ENCODE assay signal across 3 cellular contexts in the genomic region with DNA sequence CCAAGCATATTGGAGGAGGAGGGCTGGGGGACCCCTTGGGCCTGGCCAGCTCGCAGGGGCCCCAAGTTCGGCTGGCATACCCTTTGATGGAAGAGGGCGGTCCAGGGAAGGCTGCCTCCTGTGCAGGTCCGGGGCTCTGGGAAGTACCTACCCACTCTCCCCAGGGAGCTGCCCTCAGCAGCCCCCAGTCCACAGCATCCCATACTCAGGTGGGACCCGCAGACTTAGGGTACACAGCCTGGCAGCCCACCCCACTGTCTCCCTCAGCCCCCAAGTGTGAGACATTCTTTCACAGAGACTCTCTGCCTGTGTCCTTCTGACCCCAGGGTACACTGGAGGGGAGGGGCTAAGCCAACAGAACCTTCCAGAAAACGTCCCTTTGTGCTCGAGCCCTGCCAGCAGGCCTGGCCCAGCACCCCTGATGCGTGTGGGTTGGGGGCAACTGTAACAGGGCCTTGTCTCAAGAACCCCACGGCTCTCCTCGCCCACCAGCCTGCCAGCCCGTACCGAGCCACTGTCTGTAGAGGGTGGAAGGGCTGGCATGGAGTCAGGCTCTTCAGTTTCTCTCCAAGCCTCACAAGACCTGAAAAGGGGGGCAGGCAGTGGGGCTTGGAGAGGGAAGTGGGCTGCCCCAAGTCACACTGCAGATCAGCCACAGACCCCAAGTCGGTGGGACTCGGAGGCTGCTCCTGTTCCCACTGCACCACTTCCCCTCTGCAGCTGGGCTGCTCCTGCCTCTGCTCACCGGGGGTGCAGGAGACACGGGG.
TF ChIP-seq lines count a peak whose summit lies in the region.

No MANE protein-coding gene starts in this region.

TF ChIP-seq in GM23338, 12 proteins besides CTCF, POLR2A, EP300 and RAD21:
- TF ChIP-seq JUNB (IDR thresholded peaks at IDR 0.05; ENCODE audit: unreplicated experiment) (no peak), POLR2AphosphoS5 (IDR thresholded peaks at IDR 0.05; ENCODE audit: low read depth) (0 out of 2 replicates have a peak, but pooled peaks have one; percentile 2)

TF ChIP-seq in GM12878, 131 proteins besides CTCF, POLR2A, EP300 and RAD21 (continues in another document):
- peak; percentile 84 for TF ChIP-seq MEF2B (IDR thresholded peaks at IDR 0.05; ENCODE audit: partially characterized antibody, poor library complexity, severe bottlenecking)
- TF ChIP-seq WRNIP1 (IDR thresholded peaks at IDR 0.05; ENCODE audit: borderline replicate concordance, low read depth, low read length), result no peak
- TF ChIP-seq SPI1 (IDR thresholded peaks at IDR 0.05; ENCODE audit: borderline replicate concordance, insufficient read depth, low read depth, low read length), result peak; percentile 71; the same call in 1 of the 2 replicates
- TF ChIP-seq, protein P1, sequence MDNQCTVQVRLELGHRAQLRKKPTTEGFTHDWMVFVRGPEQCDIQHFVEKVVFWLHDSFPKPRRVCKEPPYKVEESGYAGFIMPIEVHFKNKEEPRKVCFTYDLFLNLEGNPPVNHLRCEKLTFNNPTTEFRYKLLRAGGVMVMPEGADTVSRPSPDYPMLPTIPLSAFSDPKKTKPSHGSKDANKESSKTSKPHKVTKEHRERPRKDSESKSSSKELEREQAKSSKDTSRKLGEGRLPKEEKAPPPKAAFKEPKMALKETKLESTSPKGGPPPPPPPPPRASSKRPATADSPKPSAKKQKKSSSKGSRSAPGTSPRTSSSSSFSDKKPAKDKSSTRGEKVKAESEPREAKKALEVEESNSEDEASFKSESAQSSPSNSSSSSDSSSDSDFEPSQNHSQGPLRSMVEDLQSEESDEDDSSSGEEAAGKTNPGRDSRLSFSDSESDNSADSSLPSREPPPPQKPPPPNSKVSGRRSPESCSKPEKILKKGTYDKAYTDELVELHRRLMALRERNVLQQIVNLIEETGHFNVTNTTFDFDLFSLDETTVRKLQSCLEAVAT (IDR thresholded peaks at IDR 0.05), result 0 out of 2 replicates have a peak, but pooled peaks have one; percentile 25
- peak; percentile 19; the same call in 1 of the 2 replicates for TF ChIP-seq BACH1 (IDR thresholded peaks at IDR 0.05; ENCODE audit: borderline replicate concordance)
- TF ChIP-seq SMAD5 (IDR thresholded peaks at IDR 0.05; ENCODE audit: low read depth), result no peak
- TF ChIP-seq HCFC1 (IDR thresholded peaks at IDR 0.05; ENCODE audit: low read length), result no peak
- TF ChIP-seq, protein P2, sequence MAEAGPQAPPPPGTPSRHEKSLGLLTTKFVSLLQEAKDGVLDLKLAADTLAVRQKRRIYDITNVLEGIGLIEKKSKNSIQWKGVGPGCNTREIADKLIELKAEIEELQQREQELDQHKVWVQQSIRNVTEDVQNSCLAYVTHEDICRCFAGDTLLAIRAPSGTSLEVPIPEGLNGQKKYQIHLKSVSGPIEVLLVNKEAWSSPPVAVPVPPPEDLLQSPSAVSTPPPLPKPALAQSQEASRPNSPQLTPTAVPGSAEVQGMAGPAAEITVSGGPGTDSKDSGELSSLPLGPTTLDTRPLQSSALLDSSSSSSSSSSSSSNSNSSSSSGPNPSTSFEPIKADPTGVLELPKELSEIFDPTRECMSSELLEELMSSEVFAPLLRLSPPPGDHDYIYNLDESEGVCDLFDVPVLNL (IDR thresholded peaks at IDR 0.05; ENCODE audit: low read depth, low read length), result no peak
- TF ChIP-seq ZNF687 (IDR thresholded peaks at IDR 0.05), result peak; percentile 74; the same call in 1 of the 2 replicates
- no peak for TF ChIP-seq KLF5 (IDR thresholded peaks at IDR 0.05; ENCODE audit: partially characterized antibody)
- no peak for TF ChIP-seq SREBF2 (IDR thresholded peaks at IDR 0.05; ENCODE audit: low read length)
- peak; percentile 31; the same call in 1 of the 2 replicates for TF ChIP-seq EED (IDR thresholded peaks at IDR 0.05; ENCODE audit: low read depth)
- TF ChIP-seq, protein P3, sequence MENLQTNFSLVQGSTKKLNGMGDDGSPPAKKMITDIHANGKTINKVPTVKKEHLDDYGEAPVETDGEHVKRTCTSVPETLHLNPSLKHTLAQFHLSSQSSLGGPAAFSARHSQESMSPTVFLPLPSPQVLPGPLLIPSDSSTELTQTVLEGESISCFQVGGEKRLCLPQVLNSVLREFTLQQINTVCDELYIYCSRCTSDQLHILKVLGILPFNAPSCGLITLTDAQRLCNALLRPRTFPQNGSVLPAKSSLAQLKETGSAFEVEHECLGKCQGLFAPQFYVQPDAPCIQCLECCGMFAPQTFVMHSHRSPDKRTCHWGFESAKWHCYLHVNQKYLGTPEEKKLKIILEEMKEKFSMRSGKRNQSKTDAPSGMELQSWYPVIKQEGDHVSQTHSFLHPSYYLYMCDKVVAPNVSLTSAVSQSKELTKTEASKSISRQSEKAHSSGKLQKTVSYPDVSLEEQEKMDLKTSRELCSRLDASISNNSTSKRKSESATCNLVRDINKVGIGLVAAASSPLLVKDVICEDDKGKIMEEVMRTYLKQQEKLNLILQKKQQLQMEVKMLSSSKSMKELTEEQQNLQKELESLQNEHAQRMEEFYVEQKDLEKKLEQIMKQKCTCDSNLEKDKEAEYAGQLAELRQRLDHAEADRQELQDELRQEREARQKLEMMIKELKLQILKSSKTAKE (IDR thresholded peaks at IDR 0.05; ENCODE audit: low read depth, poor library complexity, severe bottlenecking), result no peak
- TF ChIP-seq NFIC (IDR thresholded peaks at IDR 0.05; ENCODE audit: low read depth, low read length), result no peak

TF ChIP-seq in SK-N-SH, 30 proteins besides CTCF, POLR2A, EP300 and RAD21:
- no peak for TF ChIP-seq USF1 (IDR thresholded peaks at IDR 0.05; ENCODE audit: borderline replicate concordance, low read depth)
- TF ChIP-seq, protein P4, sequence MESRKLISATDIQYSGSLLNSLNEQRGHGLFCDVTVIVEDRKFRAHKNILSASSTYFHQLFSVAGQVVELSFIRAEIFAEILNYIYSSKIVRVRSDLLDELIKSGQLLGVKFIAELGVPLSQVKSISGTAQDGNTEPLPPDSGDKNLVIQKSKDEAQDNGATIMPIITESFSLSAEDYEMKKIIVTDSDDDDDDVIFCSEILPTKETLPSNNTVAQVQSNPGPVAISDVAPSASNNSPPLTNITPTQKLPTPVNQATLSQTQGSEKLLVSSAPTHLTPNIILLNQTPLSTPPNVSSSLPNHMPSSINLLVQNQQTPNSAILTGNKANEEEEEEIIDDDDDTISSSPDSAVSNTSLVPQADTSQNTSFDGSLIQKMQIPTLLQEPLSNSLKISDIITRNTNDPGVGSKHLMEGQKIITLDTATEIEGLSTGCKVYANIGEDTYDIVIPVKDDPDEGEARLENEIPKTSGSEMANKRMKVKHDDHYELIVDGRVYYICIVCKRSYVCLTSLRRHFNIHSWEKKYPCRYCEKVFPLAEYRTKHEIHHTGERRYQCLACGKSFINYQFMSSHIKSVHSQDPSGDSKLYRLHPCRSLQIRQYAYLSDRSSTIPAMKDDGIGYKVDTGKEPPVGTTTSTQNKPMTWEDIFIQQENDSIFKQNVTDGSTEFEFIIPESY (IDR thresholded peaks at IDR 0.05; ENCODE audit: borderline replicate concordance, low read depth), result no peak
- no peak for TF ChIP-seq GABPA (IDR thresholded peaks at IDR 0.05; ENCODE audit: low read depth)
- TF ChIP-seq GATA2 (CRISPR knock-in tag; IDR thresholded peaks at IDR 0.05), result no peak
- no peak for TF ChIP-seq ELF1 (IDR thresholded peaks at IDR 0.05)
- TF ChIP-seq TCF12 (IDR thresholded peaks at IDR 0.05), result no peak
- TF ChIP-seq MXI1 (IDR thresholded peaks at IDR 0.05; ENCODE audit: low read depth, low read length), result no peak
- TF ChIP-seq NRF1 (IDR thresholded peaks at IDR 0.05; ENCODE audit: low read depth, low read length), result no peak
- no peak for TF ChIP-seq EZH2phosphoT487 (IDR thresholded peaks at IDR 0.05; ENCODE audit: borderline replicate concordance, low read depth)
- no peak for TF ChIP-seq TAF1 (IDR thresholded peaks at IDR 0.05; ENCODE audit: borderline replicate concordance, low read depth, low read length)
- TF ChIP-seq, protein P5, sequence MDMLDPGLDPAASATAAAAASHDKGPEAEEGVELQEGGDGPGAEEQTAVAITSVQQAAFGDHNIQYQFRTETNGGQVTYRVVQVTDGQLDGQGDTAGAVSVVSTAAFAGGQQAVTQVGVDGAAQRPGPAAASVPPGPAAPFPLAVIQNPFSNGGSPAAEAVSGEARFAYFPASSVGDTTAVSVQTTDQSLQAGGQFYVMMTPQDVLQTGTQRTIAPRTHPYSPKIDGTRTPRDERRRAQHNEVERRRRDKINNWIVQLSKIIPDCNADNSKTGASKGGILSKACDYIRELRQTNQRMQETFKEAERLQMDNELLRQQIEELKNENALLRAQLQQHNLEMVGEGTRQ (IDR thresholded peaks at IDR 0.05; ENCODE audit: borderline replicate concordance, low read depth, low read length), result no peak
- TF ChIP-seq MEF2A (IDR thresholded peaks at IDR 0.05; ENCODE audit: borderline replicate concordance, low read depth), result no peak
- TF ChIP-seq RFX5 (IDR thresholded peaks at IDR 0.05; ENCODE audit: low read length), result no peak
- no peak for TF ChIP-seq RCOR1 (IDR thresholded peaks at IDR 0.05; ENCODE audit: low read length)
- no peak for TF ChIP-seq MAX (IDR thresholded peaks at IDR 0.05; ENCODE audit: low read depth)
- TF ChIP-seq PBX3 (IDR thresholded peaks at IDR 0.05), result no peak
- TF ChIP-seq FOSL2 (IDR thresholded peaks at IDR 0.05; ENCODE audit: borderline replicate concordance, low read depth), result no peak
- TF ChIP-seq SMC3 (IDR thresholded peaks at IDR 0.05; ENCODE audit: low read depth, low read length), result no peak
- TF ChIP-seq JUND (IDR thresholded peaks at IDR 0.05), result no peak
